Comparison of ENCODE assay signal across 8 cellular contexts in genomic region chr16:30894540-30895368, GRCh38. TPM values are rescaled to one million over a fixed set of nuclear protein-coding genes. Genes with fewer than 3 reads are reported as not detected.
DNase-seq lines count a peak whose midpoint lies in the region; ATAC-seq, FAIRE-seq and TF ChIP-seq lines count a peak whose summit lies in the region.

No MANE protein-coding gene starts in this region.

- peaks cover 3% of the 10 kb centered on the region for H3K36me3 ChIP-seq in astrocyte (ENCODE audit: insufficient read depth, low read length)
- H3K36me3 ChIP-seq in right lobe of liver, result no peaks in the 10 kb centered on the region
- H3K36me3 ChIP-seq in tibial artery, result peaks cover 4 to 31% (median 16%) of the 10 kb centered on the region in 3 donors

- peak overlapping the region; percentile 99 for H3K4me2 ChIP-seq in astrocyte (ENCODE audit: low read length)

- H3K9me3 ChIP-seq in astrocyte (ENCODE audit: insufficient read depth, low read depth, low read length), result no peaks in the 10 kb centered on the region
- no peaks in the 10 kb centered on the region for H3K9me3 ChIP-seq in right lobe of liver
- no peaks in the 10 kb centered on the region for H3K9me3 ChIP-seq in tibial artery

- peak overlapping the region; percentile 87 for H3K27ac Mint-ChIP-seq in astrocyte (ENCODE audit: unreplicated experiment)

- 34% methylated on average over 16 of the region's 16 CpGs for WGBS in right lobe of liver (ENCODE audit: insufficient coverage, low coverage, low lambda C conversion rate, missing lambda C conversion rate)

- H3K27ac ChIP-seq in astrocyte (ENCODE audit: low read depth, low read length) (peak overlapping the region; percentile 62), right lobe of liver (peak overlapping the region; percentile 65 to 80 (median 71)), tibial artery (peak overlapping the region; percentile 98 to 100)

- TF ChIP-seq POLR2A in right lobe of liver (IDR thresholded peaks at IDR 0.05), result no peak

- DNase-seq in activated T-cell treated with anti-CD3 and anti-CD28 coated beads, Interleukin-2, amount 50 U/mL, for 4 hours, result no peak
- DNase-seq in activated T-cell treated with anti-CD3 and anti-CD28 coated beads, Interleukin-2, amount 50 U/mL, for 48 hours, result no peak
- DNase-seq in astrocyte (ENCODE audit: low read depth), result no peak
- DNase-seq in right lobe of liver, result no peak
- no peak for DNase-seq in tibial artery
- no peak for DNase-seq in stimulated activated CD4-positive, alpha-beta T cell treated with anti-CD3 and anti-CD28 coated beads, Interleukin-2, amount 100 ng/mL, for 24 hours
- DNase-seq in stimulated activated CD4-positive, alpha-beta T cell treated with anti-CD3 and anti-CD28 coated beads, Interleukin-1b, Interleukin-23, amount 100 ng/mL, for 48 hours, result no peak

- no peak for TF ChIP-seq CTCF in astrocyte (IDR thresholded peaks at IDR 0.05; ENCODE audit: insufficient read depth, low read depth, low read length)
- TF ChIP-seq CTCF in right lobe of liver (IDR thresholded peaks at IDR 0.05), result no peak
- no peak for TF ChIP-seq CTCF in tibial artery (IDR thresholded peaks at IDR 0.05)

- H2AFZ ChIP-seq in astrocyte (ENCODE audit: low read depth, low read length), result peak overlapping the region; percentile 69

- H3K4me3 ChIP-seq in astrocyte (ENCODE audit: insufficient read depth, low read depth, low read length) (peak overlapping the region; percentile 98), right lobe of liver (peak overlapping the region; percentile 26 to 82 (median 52)), tibial artery (peak overlapping the region; percentile 81 to 98)

- H3K27me3 ChIP-seq in astrocyte (ENCODE audit: insufficient read depth, low read length) (no peaks in the 10 kb centered on the region), right lobe of liver (no peaks in the 10 kb centered on the region), tibial artery (no peaks in the 10 kb centered on the region)

- H3K27me3 Mint-ChIP-seq in activated T-cell treated with anti-CD3 and anti-CD28 coated beads, Interleukin-2, amount 50 U/mL, for 4 hours (ENCODE audit: low read depth), result no peaks in the 10 kb centered on the region
- no peaks in the 10 kb centered on the region for H3K27me3 Mint-ChIP-seq in astrocyte (ENCODE audit: low read depth, unreplicated experiment)

- intact Hi-C loops in right lobe of liver (cut with DNase I) (no loop called here), tibial artery (cut with DNase I; ENCODE audit: low total_unique reads) (no loop called here)

- peaks cover 6% of the 10 kb centered on the region for H4K20me1 ChIP-seq in astrocyte (ENCODE audit: insufficient read depth, low read length)

- H3K9ac ChIP-seq in astrocyte (ENCODE audit: low read length), result peak overlapping the region; percentile 94

- peaks cover 35% of the 10 kb centered on the region for H3K4me1 Mint-ChIP-seq in activated T-cell treated with anti-CD3 and anti-CD28 coated beads, Interleukin-2, amount 50 U/mL, for 4 hours (ENCODE audit: low read depth)
- H3K4me1 Mint-ChIP-seq in astrocyte (ENCODE audit: low read depth, unreplicated experiment), result peaks cover 16% of the 10 kb centered on the region

- H3K36me3 Mint-ChIP-seq in activated T-cell treated with anti-CD3 and anti-CD28 coated beads, Interleukin-2, amount 50 U/mL, for 4 hours (ENCODE audit: insufficient read depth), result peaks cover 2% of the 10 kb centered on the region
- peaks cover 2% of the 10 kb centered on the region for H3K36me3 Mint-ChIP-seq in astrocyte (ENCODE audit: low read depth, unreplicated experiment)

- H3K4me3 Mint-ChIP-seq in activated T-cell treated with anti-CD3 and anti-CD28 coated beads, Interleukin-2, amount 50 U/mL, for 4 hours, result peak overlapping the region; percentile 77
- peak overlapping the region; percentile 85 for H3K4me3 Mint-ChIP-seq in astrocyte (ENCODE audit: unreplicated experiment)

- no peak for FAIRE-seq in astrocyte (lab: Jason Lieb, UNC)

- no peak for ATAC-seq in activated T-cell treated with anti-CD3 and anti-CD28 coated beads, Interleukin-2, amount 50 U/mL, for 4 hours
- peak in 1 of 4 donors; percentile 3 for ATAC-seq in right lobe of liver
- ATAC-seq in GM21367 (IDR thresholded peaks at IDR 0.05; ENCODE audit: unreplicated experiment), result no peak

- no peaks in the 10 kb centered on the region for H3K9me3 Mint-ChIP-seq in activated T-cell treated with anti-CD3 and anti-CD28 coated beads, Interleukin-2, amount 50 U/mL, for 4 hours
- H3K9me3 Mint-ChIP-seq in astrocyte (ENCODE audit: unreplicated experiment), result no peaks in the 10 kb centered on the region

- H3K4me1 ChIP-seq in astrocyte (ENCODE audit: insufficient read depth, low read length) (peaks cover 33% of the 10 kb centered on the region), right lobe of liver (peaks cover 0 to 22% (median 3%) of the 10 kb centered on the region in 4 donors), tibial artery (peaks cover 0 to 41% (median 40%) of the 10 kb centered on the region in 4 donors)

- peaks cover 20% of the 10 kb centered on the region for H3K79me2 ChIP-seq in astrocyte (ENCODE audit: insufficient read depth, low read length)

RNA-seq across cellular contexts. Expression of gene BCL7C, which starts 0.9 kb away (rescaled TPM):
- total RNA-seq in activated T-cell treated with anti-CD3 and anti-CD28 coated beads, Interleukin-2, amount 50 U/mL, for 4 hours, result 10 to 100 TPM; 22.1 to 24.8 (median 23.7) TPM
- total RNA-seq in astrocyte (37.7 and 40.7 TPM in 2 replicates), right lobe of liver (10 to 100 TPM in 2 of 6 experiments, 1 to 10 TPM in 4; 5.9 to 14.3 (median 7.9) TPM)

RNA-seq across cellular contexts. Expression of gene CTF1, which starts 1.7 kb away (rescaled TPM):
- under 1 TPM; 0.18 to 0.33 (median 0.28) TPM for total RNA-seq in activated T-cell treated with anti-CD3 and anti-CD28 coated beads, Interleukin-2, amount 50 U/mL, for 4 hours
- total RNA-seq in astrocyte, result 5.2 and 5.9 TPM in 2 replicates
- under 1 TPM in 4 of 6 experiments, not detected in 2; 0.13 to 0.74 (median 0.43) TPM for total RNA-seq in right lobe of liver

RNA-seq across cellular contexts. Expression of gene FBXL19, which starts 28.6 kb away (rescaled TPM):
- 10 to 100 TPM; 25.8 to 31.3 (median 30.8) TPM for total RNA-seq in activated T-cell treated with anti-CD3 and anti-CD28 coated beads, Interleukin-2, amount 50 U/mL, for 4 hours
- total RNA-seq in astrocyte (42.3 and 42.5 TPM in 2 replicates), right lobe of liver (1 to 10 TPM; 2.8 to 8.0 (median 3.4) TPM)

RNA-seq across cellular contexts. Expression of gene ORAI3, which starts 54.1 kb away (rescaled TPM):
- 1 to 10 TPM; 1.5 to 3.3 (median 2.8) TPM for total RNA-seq in activated T-cell treated with anti-CD3 and anti-CD28 coated beads, Interleukin-2, amount 50 U/mL, for 4 hours
- total RNA-seq in astrocyte, result 21.1 and 22.6 TPM in 2 replicates
- 10 to 100 TPM; 27.7 to 56.6 (median 31.6) TPM for total RNA-seq in right lobe of liver
